Comparison of ENCODE assay signal across 24 cellular contexts in the genomic region with DNA sequence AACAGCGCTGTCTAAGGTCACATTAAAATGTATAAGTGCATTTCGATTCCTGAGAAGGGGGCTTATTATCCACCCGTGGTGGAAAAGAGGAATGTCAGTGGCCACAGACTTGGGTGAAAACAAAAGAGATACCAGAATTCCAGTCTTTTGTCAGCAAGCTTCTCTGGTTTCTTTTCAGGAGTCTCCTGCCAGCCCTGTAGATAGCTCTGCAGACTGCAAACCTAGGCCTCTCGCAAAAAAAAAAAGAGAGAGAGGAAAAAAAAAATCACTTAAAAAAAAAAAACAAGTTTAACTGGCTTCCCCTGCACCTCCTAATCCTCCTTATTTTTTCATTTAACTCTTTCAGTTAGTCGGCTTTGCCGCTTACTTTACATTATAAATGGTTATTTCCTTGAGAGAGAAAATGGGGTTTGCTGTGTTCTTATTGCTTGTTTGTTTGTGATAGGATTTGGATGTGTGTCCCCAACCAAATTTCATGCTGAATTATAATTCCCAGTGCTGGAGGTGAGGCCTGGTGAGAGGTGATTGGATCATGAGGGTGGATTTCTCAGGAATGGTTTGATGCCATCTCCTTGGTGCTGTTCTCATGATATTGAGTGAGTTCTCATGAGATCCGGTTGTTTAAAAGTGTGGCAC.
"Had no signal": no experiment of that assay in that cellular context is flagged by ENCODE, and none has a peak within 500 bp of the region (broad histone marks: within the 10 kb centered on the region; RNA-seq: fewer than 3 reads in every experiment).

No MANE protein-coding gene starts in this region.

- H3K4me1 Mint-ChIP-seq: central memory CD8-positive, alpha-beta T cell; memory B cell; stimulated activated naive B cell treated with anti-CD40 and anti-IgM and Interleukin-4, amounts not matched to agents 10 μg/mL and 1 μg/mL and 100 μg/mL, for 72 hours had no signal

- H3K27me3 Mint-ChIP-seq: activated naive CD8-positive, alpha-beta T cell; central memory CD8-positive, alpha-beta T cell; memory B cell; stimulated activated naive B cell treated with anti-CD40 and anti-IgM and Interleukin-4, amounts not matched to agents 10 μg/mL and 1 μg/mL and 100 μg/mL, for 72 hours had no signal

- H3K27me3 ChIP-seq: adrenal gland, breast epithelium, esophagus squamous epithelium, gastrocnemius medialis, ovary, transverse colon, vagina had no signal

- H3K27ac Mint-ChIP-seq: activated CD8-positive, alpha-beta T cell treated with anti-CD3 and anti-CD28 coated beads, Interleukin-2, amount 10 ng/mL, durations not matched to agents 7 days and 5 days; activated naive CD8-positive, alpha-beta T cell; activated T-helper 2 cell treated with anti-CD3 and anti-CD28 coated beads, Interferon-gamma antibody, Interleukin-2, Interleukin-4, amounts not matched to agents 10 μg/mL and 5 μg/mL and 100 μg/mL, durations not matched to agents 14 hours and 24 hours and 36 hours; memory B cell; stimulated activated naive B cell treated with anti-CD40 and anti-IgM and Interleukin-4, amounts not matched to agents 10 μg/mL and 1 μg/mL and 100 μg/mL, for 72 hours had no signal

- H3K4me1 ChIP-seq: adrenal gland, breast epithelium, gastrocnemius medialis, prostate gland, transverse colon, vagina had no signal

- H3K36me3 Mint-ChIP-seq: memory B cell; stimulated activated naive B cell treated with anti-CD40 and anti-IgM and Interleukin-4, amounts not matched to agents 10 μg/mL and 1 μg/mL and 100 μg/mL, for 72 hours had no signal

- H3K9me3 ChIP-seq: adrenal gland, gastrocnemius medialis, ovary, prostate gland, vagina had no signal

- H3K4me3 Mint-ChIP-seq: activated CD8-positive, alpha-beta T cell treated with anti-CD3 and anti-CD28 coated beads, Interleukin-2, amount 10 ng/mL, durations not matched to agents 7 days and 5 days; activated naive CD8-positive, alpha-beta T cell; central memory CD8-positive, alpha-beta T cell; memory B cell; stimulated activated naive B cell treated with anti-CD40 and anti-IgM and Interleukin-4, amounts not matched to agents 10 μg/mL and 1 μg/mL and 100 μg/mL, for 72 hours had no signal

- DNase-seq: activated CD4-positive, alpha-beta T cell treated with anti-CD3 and anti-CD28 coated beads for 4 hours; activated CD4-positive, CD25-positive, alpha-beta regulatory T cell; activated CD8-positive, alpha-beta T cell treated with anti-CD3 and anti-CD28 coated beads, Interleukin-2, amount 10 ng/mL, durations not matched to agents 7 days and 5 days; activated naive CD4-positive, alpha-beta T cell; activated T-cell treated with anti-CD3 and anti-CD28 coated beads, Interleukin-2, amount 50 U/mL, for 1 hour; adrenal gland; effector memory CD4-positive, alpha-beta T cell; esophagus squamous epithelium; gastrocnemius medialis; hypothalamus; mucosa of descending colon; ovary; stimulated activated CD4-positive, alpha-beta T cell treated with anti-CD3 and anti-CD28 coated beads, Interleukin-2, amount 100 ng/mL, for 48 hours; stimulated activated CD8-positive, alpha-beta memory T cell treated with anti-CD3 and anti-CD28 coated beads, Interleukin-4, amount 100 ng/mL, for 48 hours; stimulated activated naive B cell treated with anti-CD40 and anti-IgM and Interleukin-4, amounts not matched to agents 10 μg/mL and 1 μg/mL and 100 μg/mL, for 72 hours; T-helper 1 cell; transverse colon had no signal

- H3K36me3 ChIP-seq: adrenal gland, breast epithelium, esophagus squamous epithelium, gastrocnemius medialis, ovary, prostate gland, transverse colon, vagina had no signal

- H3K4me3 ChIP-seq: adrenal gland, breast epithelium, esophagus squamous epithelium, gastrocnemius medialis, mucosa of descending colon, ovary, prostate gland, transverse colon, vagina had no signal

- H3K27ac ChIP-seq: adrenal gland, breast epithelium, gastrocnemius medialis, ovary, prostate gland, transverse colon, vagina had no signal
